Comparison of ENCODE assay signal across 15 cellular contexts in genomic region chr2:146238254-146238961, GRCh38.
"Had no signal": no experiment of that assay in that cellular context is flagged by ENCODE, and none has a peak within 500 bp of the region (broad histone marks: within the 10 kb centered on the region; RNA-seq: fewer than 3 reads in every experiment).

No MANE protein-coding gene starts in this region.

- H3K36me3 ChIP-seq: cardiac muscle cell, prostate gland had no signal

- H3K9me3 ChIP-seq: mucosa of descending colon, prostate gland, testis had no signal

- ATAC-seq: activated T-cell treated with anti-CD3 and anti-CD28 coated beads, Interleukin-2, amount 50 U/mL, for 72 hours; mucosa of descending colon; naive thymus-derived CD8-positive, alpha-beta T cell had no signal

- DNase-seq: activated CD4-positive, alpha-beta memory T cell treated with anti-CD3 and anti-CD28 coated beads for 36 hours; activated CD4-positive, alpha-beta T cell treated with anti-CD3 and anti-CD28 coated beads for 1 hour; activated naive CD8-positive, alpha-beta T cell treated with anti-CD3 and anti-CD28 coated beads, Interleukin-2, amount 10 ng/mL, durations not matched to agents 7 days and 5 days; activated T-cell treated with anti-CD3 and anti-CD28 coated beads, Interleukin-2, amount 50 U/mL, for 72 hours; anterior cingulate cortex; effector CD4-positive, alpha-beta T cell; mucosa of descending colon; naive thymus-derived CD8-positive, alpha-beta T cell; nucleus accumbens; stimulated activated CD4-positive, alpha-beta T cell treated with anti-CD3 and anti-CD28 coated beads, Interleukin-4, amount 100 ng/mL, for 1 hour; stimulated activated CD8-positive, alpha-beta memory T cell treated with anti-CD3 and anti-CD28 coated beads, Interleukin-4, amount 100 ng/mL, for 48 hours; testis had no signal

- H3K4me3 ChIP-seq: cardiac muscle cell, coronary artery, mucosa of descending colon, prostate gland, testis had no signal

- H3K4me1 ChIP-seq: prostate gland, testis had no signal

- H3K27ac ChIP-seq: cardiac muscle cell, coronary artery, prostate gland, testis had no signal

- H3K27me3 ChIP-seq: cardiac muscle cell, testis had no signal
